In genomic region chr16:67184453-67185002, GRCh38 we compare ENCODE assay signal across 8 cellular contexts. TPM values are rescaled to one million over a fixed set of nuclear protein-coding genes. Genes with fewer than 3 reads are reported as not detected.
A peak's percentile ranks its signal among the peaks of the same experiment; 100 is the strongest.
DNase-seq lines count a peak whose midpoint lies in the region; ATAC-seq and TF ChIP-seq lines count a peak whose summit lies in the region.

No MANE protein-coding gene starts in this region.

- no peaks in the 10 kb centered on the region for H3K27me3 ChIP-seq in breast epithelium

- no peaks in the 10 kb centered on the region for H3K9me3 ChIP-seq in breast epithelium

- no peak for ATAC-seq in HG03097 (IDR thresholded peaks at IDR 0.05; ENCODE audit: low FRiP score, unreplicated experiment)

- H3K27ac Mint-ChIP-seq in MCF 10A (ENCODE audit: low read depth, unreplicated experiment) = no peak overlapping the region
- H3K27ac Mint-ChIP-seq in progenitor cell of endocrine pancreas = no peak overlapping the region

- intact Hi-C loops in breast epithelium (cut with DNase I; ENCODE audit: low total_unique reads) (no loop called here), MCF 10A (cut with micrococcal nuclease) (loop anchor here (1.0 to 5.0 kb wide), 3 partner anchors 208 to 287 kb away; no protein-coding TSS in a partner anchor)

- CTCF ChIA-PET in MCF 10A (lab: Yijun Ruan, JAX) (interaction anchor here (0.5 to 2.2 kb wide), 19 partner anchors 9 to 541 kb away, joined by 3 to 12 read pairs (median 4); partner anchors contain the start of genes CES4A, ELMO3, FBXL8 and TRADD), RWPE1 (lab: Yijun Ruan, JAX) (interaction anchor here (0.6 to 2.0 kb wide), 14 partner anchors 9 to 966 kb away, joined by 3 to 9 read pairs (median 4); partner anchors contain the start of genes NOL3 and TMEM208)

- no peak for TF ChIP-seq CTCF in breast epithelium (IDR thresholded peaks at IDR 0.05)
- TF ChIP-seq CTCF in MCF 10A (IDR thresholded peaks at IDR 0.05; ENCODE audit: unreplicated experiment) = no peak
- TF ChIP-seq CTCF in RWPE1 (conservative IDR thresholded peaks at IDR 0.05; ENCODE audit: low read depth) = no peak
- no peak for TF ChIP-seq CTCF in fibroblast of pulmonary artery (IDR thresholded peaks at IDR 0.05; ENCODE audit: low read length, missing control alignments)
- no peak for TF ChIP-seq CTCF in progenitor cell of endocrine pancreas (IDR thresholded peaks at IDR 0.05; ENCODE audit: unreplicated experiment)

- H3K4me3 Mint-ChIP-seq in MCF 10A (ENCODE audit: unreplicated experiment) (no peak overlapping the region), progenitor cell of endocrine pancreas (ENCODE audit: low read depth) (peak overlapping the region; percentile 51)

- DNase-seq in breast epithelium (ENCODE audit: low spot score in 2 of 2) (no peak), MCF 10A (ENCODE audit: unreplicated experiment) (no peak), RWPE1 (ENCODE audit: low spot score) (no peak), fibroblast of pulmonary artery (ENCODE audit: low read depth) (no peak), progenitor cell of endocrine pancreas (ENCODE audit: low spot score, unreplicated experiment) (no peak), cerebellar nuclear complex (lab: John Stamatoyannopoulos, UW) (no peak), GM19238 (ENCODE audit: insufficient read length, low spot score) (no peak)

- H3K4me3 ChIP-seq in breast epithelium (peak overlapping the region; percentile 76 to 82 (median 78)), fibroblast of pulmonary artery (replicated peaks; ENCODE audit: low read depth, low read length) (peak overlapping the region; percentile 71)

- POLR2A ChIA-PET in MCF 10A (lab: Yijun Ruan, JAX) (interaction anchor here (0.7 to 4.9 kb wide), 13 partner anchors 10 to 196 kb away, joined by 3 to 46 read pairs (median 3); partner anchors contain the start of genes CES4A, FBXL8, FHOD1 and NOL3), RWPE1 (lab: Yijun Ruan, JAX; ENCODE audit: low non-redundant PET) (no interaction called here)

- no peak for TF ChIP-seq POLR2A in breast epithelium (IDR thresholded peaks at IDR 0.05)

- H3K9me3 Mint-ChIP-seq in MCF 10A (ENCODE audit: unreplicated experiment) (no peaks in the 10 kb centered on the region), progenitor cell of endocrine pancreas (ENCODE audit: low read depth) (no peaks in the 10 kb centered on the region)

- no peaks in the 10 kb centered on the region for H3K36me3 ChIP-seq in breast epithelium

- H3K4me1 Mint-ChIP-seq in MCF 10A (ENCODE audit: insufficient read depth, unreplicated experiment) (peaks cover 5% of the 10 kb centered on the region), progenitor cell of endocrine pancreas (ENCODE audit: low read depth) (peaks cover 3% of the 10 kb centered on the region)

- BruUV-seq in MCF 10A (replicated peaks; lab: Mats Ljungman, UMichigan) = no TSS peak

- H3K36me3 Mint-ChIP-seq in MCF 10A (ENCODE audit: insufficient read depth, unreplicated experiment) = no peaks in the 10 kb centered on the region
- H3K36me3 Mint-ChIP-seq in progenitor cell of endocrine pancreas (ENCODE audit: insufficient read depth) = no peaks in the 10 kb centered on the region

- H3K27me3 Mint-ChIP-seq in MCF 10A (ENCODE audit: insufficient read depth, unreplicated experiment) (no peaks in the 10 kb centered on the region), progenitor cell of endocrine pancreas (peaks cover 7% of the 10 kb centered on the region)

- peaks cover 7 to 9% of the 10 kb centered on the region in 2 donors for H3K4me1 ChIP-seq in breast epithelium

- H3K27ac ChIP-seq in breast epithelium = peak overlapping the region; percentile 99
- peak overlapping the region; percentile 95 for H3K27ac ChIP-seq in RWPE1

RNA-seq across cellular contexts. Expression of gene MATCAP1, which starts 0.8 kb away (rescaled TPM):
- 10 to 100 TPM; 10.9 to 13.4 (median 11.6) TPM for total RNA-seq in breast epithelium
- total RNA-seq in MCF 10A (2022) = 18.1 and 18.7 TPM in 2 replicates
- 137 and 145 TPM in 2 replicates for total RNA-seq in progenitor cell of endocrine pancreas

RNA-seq across cellular contexts. Expression of gene EXOC3L1, which starts 5.4 kb away (rescaled TPM):
- 1 to 10 TPM; 1.1 to 3.6 (median 2.2) TPM for total RNA-seq in breast epithelium
- not detected in 2 replicates for total RNA-seq in MCF 10A (2022)
- not detected in 2 replicates for total RNA-seq in progenitor cell of endocrine pancreas

RNA-seq across cellular contexts. Expression of gene E2F4, which starts 7.4 kb away (rescaled TPM):
- total RNA-seq in breast epithelium = 10 to 100 TPM; 74.1 to 86.9 (median 76.1) TPM
- 81.0 and 85.5 TPM in 2 replicates for total RNA-seq in MCF 10A (2022)
- total RNA-seq in progenitor cell of endocrine pancreas = 82.1 and 82.8 TPM in 2 replicates

RNA-seq across cellular contexts. Expression of gene NOL3, which starts 14.2 kb away (rescaled TPM):
- total RNA-seq in breast epithelium (10 to 100 TPM; 39.7 to 87.7 (median 45.9) TPM), MCF 10A (2022) (49.8 and 65.7 TPM in 2 replicates), progenitor cell of endocrine pancreas (9.4 and 12.7 TPM in 2 replicates)

RNA-seq across cellular contexts. Expression of gene ELMO3, which starts 14.4 kb away (rescaled TPM):
- 10 to 100 TPM in 2 of 3 donors, 1 to 10 TPM in 1; 1.1 to 35.0 (median 19.7) TPM for total RNA-seq in breast epithelium
- 9.6 and 12.0 TPM in 2 replicates for total RNA-seq in MCF 10A (2022)
- total RNA-seq in progenitor cell of endocrine pancreas = 5.4 and 5.5 TPM in 2 replicates
